8 cellular contexts compared by ENCODE assay signal in genomic region chr20:62739581-62740285, GRCh38. TPM values are rescaled to one million over a fixed set of nuclear protein-coding genes. Genes with fewer than 3 reads are reported as not detected.
DNase-seq lines count a peak whose midpoint lies in the region; FAIRE-seq and TF ChIP-seq lines count a peak whose summit lies in the region.

No MANE protein-coding gene starts in this region.

- H3K4me3 Mint-ChIP-seq in activated naive CD4-positive, alpha-beta T cell treated with anti-CD3 and anti-CD28 coated beads, Interleukin-2, amount 10 ng/mL, durations not matched to agents 7 days and 5 days, result peak overlapping the region; percentile 54

- no peaks in the 10 kb centered on the region for H3K36me3 Mint-ChIP-seq in activated naive CD4-positive, alpha-beta T cell treated with anti-CD3 and anti-CD28 coated beads, Interleukin-2, amount 10 ng/mL, durations not matched to agents 7 days and 5 days

- H3K9me3 ChIP-seq in mononuclear cell (ENCODE audit: low read depth, low read length), result no peaks in the 10 kb centered on the region

- peaks cover 52% of the 10 kb centered on the region for H3K4me1 Mint-ChIP-seq in activated naive CD4-positive, alpha-beta T cell treated with anti-CD3 and anti-CD28 coated beads, Interleukin-2, amount 10 ng/mL, durations not matched to agents 7 days and 5 days

- FAIRE-seq in HTR-8/SVneo (lab: Jason Lieb, UNC), result no peak

- peak overlapping the region; percentile 96 for H3K27ac Mint-ChIP-seq in activated naive CD4-positive, alpha-beta T cell treated with anti-CD3 and anti-CD28 coated beads, Interleukin-2, amount 10 ng/mL, durations not matched to agents 7 days and 5 days

- no peaks in the 10 kb centered on the region for H3K27me3 ChIP-seq in mononuclear cell (ENCODE audit: insufficient read depth, low read length)

- H3K9me3 Mint-ChIP-seq in activated naive CD4-positive, alpha-beta T cell treated with anti-CD3 and anti-CD28 coated beads, Interleukin-2, amount 10 ng/mL, durations not matched to agents 7 days and 5 days, result no peaks in the 10 kb centered on the region

- TF ChIP-seq CTCF in HFF-Myc (IDR thresholded peaks at IDR 0.05; ENCODE audit: low read depth, low read length, missing control alignments), result no peak

- peaks cover 65% of the 10 kb centered on the region for H3K27me3 Mint-ChIP-seq in activated naive CD4-positive, alpha-beta T cell treated with anti-CD3 and anti-CD28 coated beads, Interleukin-2, amount 10 ng/mL, durations not matched to agents 7 days and 5 days

- H3K4me3 ChIP-seq in HFF-Myc (replicated peaks; ENCODE audit: low read depth, low read length), result peak overlapping the region; percentile 25
- H3K4me3 ChIP-seq in mononuclear cell (ENCODE audit: low read length), result peak overlapping the region; percentile 6

- CTCF ChIA-PET in activated naive CD4-positive, alpha-beta T cell treated with anti-CD3 and anti-CD28 coated beads, Interleukin-2, amount 10 ng/mL, durations not matched to agents 7 days and 5 days (lab: Charles Lee), result interaction anchor here (0.9 to 1.6 kb wide), 2 partner anchors 43 to 69 kb away, joined by 3 to 4 read pairs; no protein-coding TSS in a partner anchor

- H3K4me1 ChIP-seq in mononuclear cell (ENCODE audit: insufficient read depth, low read length), result peaks cover 53% of the 10 kb centered on the region

- DNase-seq in DMS153 treated with DMSO at 0.1 percent for 48 hours (lab: John Stamatoyannopoulos, UW; ENCODE audit: unreplicated experiment) (peak; percentile 33), HFF-Myc (ENCODE audit: extremely low read depth, low read depth) (peak; percentile 65), NOMO-1 treated with DMSO at 0.1 percent for 48 hours (lab: John Stamatoyannopoulos, UW; ENCODE audit: unreplicated experiment) (peak; percentile 43), HTR-8/SVneo (ENCODE audit: insufficient read length, low spot score) (no peak), DMS53 (lab: John Stamatoyannopoulos, UW) (no peak), NCI-H69 (lab: John Stamatoyannopoulos, UW) (no peak)
- peak; percentile 62 for DNase-seq in activated naive CD4-positive, alpha-beta T cell treated with anti-CD3 and anti-CD28 coated beads, Interleukin-2, amount 10 ng/mL, durations not matched to agents 7 days and 5 days

RNA-seq across cellular contexts. Expression of gene NTSR1, which starts 31.1 kb away (rescaled TPM):
- total RNA-seq in mononuclear cell, result 0.73 TPM

RNA-seq across cellular contexts. Expression of gene MRGBP, which starts 56.5 kb away (rescaled TPM):
- 10.3 TPM for total RNA-seq in mononuclear cell

Comparison
In these comparisons a context has a peak if more than half of its experiments do, and no peak if none do; other contexts are left out.
1. DNase-seq: peak in DMS153 treated with DMSO at 0.1 percent for 48 hours (single experiment), HFF-Myc (single experiment), NOMO-1 treated with DMSO at 0.1 percent for 48 hours (single experiment) and activated naive CD4-positive, alpha-beta T cell treated with anti-CD3 and anti-CD28 coated beads, Interleukin-2, amount 10 ng/mL, durations not matched to agents 7 days and 5 days (single experiment); none in HTR-8/SVneo (single experiment), DMS53 (single experiment) and NCI-H69 (single experiment).